Comparison of ENCODE assay signal across 1 cellular context in genomic region chr1:26694185-26694572, GRCh38.
TF ChIP-seq lines count a peak whose summit lies in the region.

No MANE protein-coding gene starts in this region.

TF ChIP-seq in SK-N-SH treated with all-trans-retinoic acid at 6 μM for 48 hours, 23 proteins besides CTCF, POLR2A, EP300 and RAD21 (continued from another document):
- no peak for TF ChIP-seq TSHZ2 (CRISPR knock-in tag; IDR thresholded peaks at IDR 0.05)
- TF ChIP-seq TCF4 (CRISPR knock-in tag; IDR thresholded peaks at IDR 0.05; ENCODE audit: borderline replicate concordance), result no peak
- no peak for TF ChIP-seq ZNF565 (CRISPR knock-in tag; conservative IDR thresholded peaks at IDR 0.05; ENCODE audit: low read depth)
- no peak for TF ChIP-seq BACH2 (CRISPR knock-in tag; IDR thresholded peaks at IDR 0.05; ENCODE audit: borderline replicate concordance)
- no peak for TF ChIP-seq CSDC2 (CRISPR knock-in tag; IDR thresholded peaks at IDR 0.05)
TF ChIP-seq in SK-N-SH treated with all-trans-retinoic acid at 6 μM for 48 hours: peak in this region for 0.
